In genomic region chr1:202452508-202452907, GRCh38 we compare ENCODE assay signal across 20 cellular contexts.
"Had no signal": no experiment of that assay in that cellular context is flagged by ENCODE, and none has a peak within 500 bp of the region (broad histone marks: within the 10 kb centered on the region; RNA-seq: fewer than 3 reads in every experiment).

No MANE protein-coding gene starts in this region.

- FAIRE-seq: RCC 7860 had no signal

- H3K4me1 ChIP-seq: SJCRH30 had no signal

- H3K27ac ChIP-seq: SJCRH30 had no signal

- DNase-seq: Karpas-422, KG1, MG63, NCI-H1092 treated with DMSO at 0.1 percent for 48 hours, NCI-H1436, NCI-H187, NCI-H2029, NCI-H2081 treated with DMSO at 0.1 percent for 48 hours, NCI-H2171, NCI-H226, NCI-H446, NCI-H510A, NCI-H524 treated with DMSO at 0.1 percent for 48 hours, NCI-H69, NCI-H774, RPMI8226, SHP77 treated with DMSO at 0.1 percent for 48 hours, SJCRH30 had no signal

- H3K27me3 ChIP-seq: MG63, SJCRH30 had no signal

- H3K36me3 ChIP-seq: MG63 had no signal

- ATAC-seq: SK-N-SH treated with all-trans-retinoic acid at 6 μM for 48 hours had no signal

- H3K9me3 ChIP-seq: MG63, SJCRH30 had no signal

- H3K4me3 ChIP-seq: MG63, SJCRH30 had no signal
